In the genomic region with DNA sequence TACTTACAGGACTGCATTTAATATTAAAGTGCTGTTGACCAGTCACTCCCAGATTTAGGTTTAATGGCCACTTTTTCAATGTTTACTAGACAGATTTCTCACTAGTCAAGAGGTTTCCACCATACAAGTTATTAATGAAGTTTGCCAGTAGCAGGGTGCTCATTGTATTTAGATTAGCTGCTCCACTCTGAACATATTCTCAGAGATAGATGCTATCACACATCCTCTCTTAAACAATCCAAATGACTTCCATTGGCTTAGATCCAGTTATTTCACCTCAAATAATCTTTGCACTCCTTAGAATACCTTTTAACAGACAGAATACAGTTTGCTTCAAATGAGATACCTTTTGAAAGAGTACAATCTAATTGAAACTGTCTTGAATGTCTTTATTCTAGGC, we compare ENCODE assay signal across 19 cellular contexts.
DNase-seq lines count a peak whose midpoint lies in the region; ATAC-seq, FAIRE-seq and TF ChIP-seq lines count a peak whose summit lies in the region.
"Had no signal": no experiment of that assay in that cellular context is flagged by ENCODE, and none has a peak within 500 bp of the region (broad histone marks: within the 10 kb centered on the region; RNA-seq: fewer than 3 reads in every experiment).

No MANE protein-coding gene starts in this region.

- H3K27ac ChIP-seq in VCaP (peak overlapping the region; percentile 26), endothelial cell of umbilical vein (ENCODE audit: insufficient read depth, low read depth, low read length) (no peak overlapping the region), lower lobe of right lung (no peak overlapping the region), substantia nigra (ENCODE audit: low read depth, low read length, poor library complexity, severe bottlenecking) (no peak overlapping the region)
- H3K27ac ChIP-seq: GM23248 had no signal

- no TSS peak for BruUV-seq in endothelial cell of umbilical vein (replicated peaks; lab: Mats Ljungman, UMichigan)

- no peaks in the 10 kb centered on the region for H3K9me1 ChIP-seq in endothelial cell of umbilical vein (replicated peaks; ENCODE audit: control insufficient read depth, extremely low read depth, insufficient read depth, low read length)

- H3K9me3 ChIP-seq in endothelial cell of umbilical vein (replicated peaks; ENCODE audit: control insufficient read depth, insufficient read depth, low read length) (no peaks in the 10 kb centered on the region), lower lobe of right lung (no peaks in the 10 kb centered on the region)

- no peaks in the 10 kb centered on the region for H4K20me1 ChIP-seq in endothelial cell of umbilical vein (replicated peaks; ENCODE audit: control insufficient read depth, extremely low read depth, insufficient read depth, low read length)

- peak; percentile 73 for DNase-seq in endothelial cell of umbilical vein (ENCODE audit: low read depth, low spot score)
- DNase-seq in putamen (ENCODE audit: low spot score), result peak; percentile 10
- DNase-seq in lower lobe of right lung, result no peak
- no peak for DNase-seq in KBM-7
- no peak for DNase-seq in substantia nigra (lab: John Stamatoyannopoulos, UW)
- DNase-seq: C1 segment of cervical spinal cord; Calu3; CD4-positive, alpha-beta memory T cell; COR-L47; DMS53; DMS79 treated with DMSO at 0.1 percent for 48 hours; GF-D8; GM23248; H7; HCEC 1CT had no signal

- intact Hi-C loops in endothelial cell of umbilical vein (cut with micrococcal nuclease), result no loop called here
- intact Hi-C loops in lower lobe of right lung (cut with DNase I), result no loop called here

- no peaks in the 10 kb centered on the region for H3K79me2 ChIP-seq in endothelial cell of umbilical vein (ENCODE audit: control insufficient read depth, insufficient read depth, low read length)

- no peak for TF ChIP-seq POLR2A in endothelial cell of umbilical vein (IDR thresholded peaks at IDR 0.05; ENCODE audit: low read depth, low read length)

- CTCF ChIA-PET in endothelial cell of umbilical vein (lab: Charles Lee), result no interaction called here

- no peak overlapping the region for H3K4me2 ChIP-seq in endothelial cell of umbilical vein (ENCODE audit: insufficient read depth, low read length)

- H3K27me3 ChIP-seq in endothelial cell of umbilical vein (ENCODE audit: control insufficient read depth in 2 of 2, insufficient read depth in 2 of 2, low read length in 2 of 2) (no peaks in the 10 kb centered on the region), lower lobe of right lung (ENCODE audit: low read depth) (no peaks in the 10 kb centered on the region)

- peaks cover 4% of the 10 kb centered on the region for H3K4me1 ChIP-seq in endothelial cell of umbilical vein (ENCODE audit: control insufficient read depth, extremely low read depth, insufficient read depth, low read length)
- H3K4me1 ChIP-seq in lower lobe of right lung, result no peaks in the 10 kb centered on the region

- POLR2A ChIA-PET in endothelial cell of umbilical vein (lab: Charles Lee), result no interaction called here

- H3K4me3 ChIP-seq in endothelial cell of umbilical vein (replicated peaks in 1 of 3; ENCODE audit: insufficient read depth in 1 of 3, low read depth in 1 of 3, low read length in 3 of 3) (no peak overlapping the region), lower lobe of right lung (no peak overlapping the region)
- H3K4me3 ChIP-seq: GM23248 had no signal

- no peak for FAIRE-seq in endothelial cell of umbilical vein (lab: Jason Lieb, UNC)
- FAIRE-seq: GM12891, GM18507, H1 had no signal

- no peak overlapping the region for H3K9ac ChIP-seq in endothelial cell of umbilical vein (replicated peaks; ENCODE audit: extremely low read depth, insufficient read depth, low read length)
- H3K9ac ChIP-seq: GM23248 had no signal

- in situ Hi-C loops in KBM-7 (cut with MboI; ENCODE audit: low pct_unique_long_range_greater_than_20kb, low sequenced_read_pairs), result no loop called here

- dilution Hi-C loops in endothelial cell of umbilical vein (cut with MboI; ENCODE audit: extremely low pct_ligation_motif_present, low sequenced_read_pairs), result no loop called here

- H2AFZ ChIP-seq in endothelial cell of umbilical vein (ENCODE audit: low read depth, low read length), result no peak overlapping the region
- H2AFZ ChIP-seq: GM23248 had no signal

- no peak for ATAC-seq in lower lobe of right lung

- TF ChIP-seq CTCF in VCaP (conservative IDR thresholded peaks at IDR 0.05) (no peak), endothelial cell of umbilical vein (IDR thresholded peaks at IDR 0.05; ENCODE audit: extremely low read depth in 1 of 2, insufficient read depth in 1 of 2, low read depth in 1 of 2, low read length in 2 of 2) (no peak), lower lobe of right lung (IDR thresholded peaks at IDR 0.05) (no peak)

- no peaks in the 10 kb centered on the region for H3K36me3 ChIP-seq in endothelial cell of umbilical vein (ENCODE audit: control insufficient read depth in 2 of 2, extremely low read depth in 1 of 2, insufficient read depth in 2 of 2, low read length in 2 of 2)
- no peaks in the 10 kb centered on the region for H3K36me3 ChIP-seq in lower lobe of right lung

TF ChIP-seq in endothelial cell of umbilical vein, 7 proteins besides CTCF, POLR2A, EP300 and RAD21:
- peak; percentile 54 for TF ChIP-seq GATA2 (IDR thresholded peaks at IDR 0.05; ENCODE audit: insufficient read depth, insufficient read length, low read depth, low read length)
- TF ChIP-seq, protein P1, sequence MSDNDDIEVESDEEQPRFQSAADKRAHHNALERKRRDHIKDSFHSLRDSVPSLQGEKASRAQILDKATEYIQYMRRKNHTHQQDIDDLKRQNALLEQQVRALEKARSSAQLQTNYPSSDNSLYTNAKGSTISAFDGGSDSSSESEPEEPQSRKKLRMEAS (IDR thresholded peaks at IDR 0.05; ENCODE audit: insufficient read depth, insufficient read length), result no peak

Comparison
In these comparisons a context has a peak if more than half of its experiments do, and no peak if none do; other contexts are left out.
1. DNase-seq: peak in endothelial cell of umbilical vein (single experiment) and putamen (single experiment); none in lower lobe of right lung (single experiment), KBM-7 (single experiment) and substantia nigra (0 of 49).